In genomic region chr1:100328133-100328532, GRCh38 we compare ENCODE assay signal across 20 cellular contexts. TPM values are rescaled to one million over a fixed set of nuclear protein-coding genes. Genes with fewer than 3 reads are reported as not detected.
DNase-seq lines count a peak whose midpoint lies in the region.
"Had no signal": no experiment of that assay in that cellular context is flagged by ENCODE, and none has a peak within 500 bp of the region (broad histone marks: within the 10 kb centered on the region; RNA-seq: fewer than 3 reads in every experiment).

No MANE protein-coding gene starts in this region.

- peak overlapping the region; percentile 54 for H3K27ac ChIP-seq in caudate nucleus (ENCODE audit: low read depth, low read length)
- H3K27ac ChIP-seq: A549, BLaER1 had no signal

- in situ Hi-C loops in KBM-7 (cut with MboI; ENCODE audit: low pct_unique_long_range_greater_than_20kb, low sequenced_read_pairs), result no loop called here

- DNase-seq in KBM-7, result peak; percentile 38
- DNase-seq in NOMO-1 treated with DMSO at 0.1 percent for 48 hours (lab: John Stamatoyannopoulos, UW; ENCODE audit: unreplicated experiment), result peak; percentile 58
- DNase-seq in SKM-1 treated with dmso at 0.1 percent for 144 hours (lab: John Stamatoyannopoulos, UW; ENCODE audit: unreplicated experiment), result peak; percentile 43
- peak in 4 of 61 donors; percentile 13 to 37 (median 23) for DNase-seq in caudate nucleus (lab: John Stamatoyannopoulos, UW)
- no peak for DNase-seq in cerebellum (ENCODE audit: low spot score)
- no peak for DNase-seq in activated naive CD4-positive, alpha-beta T cell treated with Interleukin-2 at 50 U/mL for 16 hours
- no peak for DNase-seq in foreskin melanocyte
- no peak for DNase-seq in DMS114 treated with DMSO at 0.1 percent for 48 hours (lab: John Stamatoyannopoulos, UW; ENCODE audit: unreplicated experiment)
- DNase-seq: CD4-positive, alpha-beta memory T cell; GF-D8; NCI-H1417 treated with DMSO at 0.1 percent for 48 hours; NCI-H2029; NCI-H446; NCI-H526 treated with DMSO at 0.1 percent for 48 hours; PC-3; RPMI8226; SHP77 treated with DMSO at 0.1 percent for 48 hours; T-helper 17 cell had no signal

RNA-seq across cellular contexts. Expression of gene CDC14A, which starts 24.2 kb away (rescaled TPM):
- 11.4 TPM for total RNA-seq in cerebellum

Comparison
In these comparisons a context has a peak if more than half of its experiments do, and no peak if none do; other contexts are left out.
1. DNase-seq: peak in KBM-7 (single experiment), NOMO-1 treated with DMSO at 0.1 percent for 48 hours (single experiment) and SKM-1 treated with dmso at 0.1 percent for 144 hours (single experiment); none in cerebellum (single experiment), activated naive CD4-positive, alpha-beta T cell treated with Interleukin-2 at 50 U/mL for 16 hours (single experiment), foreskin melanocyte (single experiment) and DMS114 treated with DMSO at 0.1 percent for 48 hours (single experiment).